ENCODE assay signal across 35 cellular contexts in the genomic region with DNA sequence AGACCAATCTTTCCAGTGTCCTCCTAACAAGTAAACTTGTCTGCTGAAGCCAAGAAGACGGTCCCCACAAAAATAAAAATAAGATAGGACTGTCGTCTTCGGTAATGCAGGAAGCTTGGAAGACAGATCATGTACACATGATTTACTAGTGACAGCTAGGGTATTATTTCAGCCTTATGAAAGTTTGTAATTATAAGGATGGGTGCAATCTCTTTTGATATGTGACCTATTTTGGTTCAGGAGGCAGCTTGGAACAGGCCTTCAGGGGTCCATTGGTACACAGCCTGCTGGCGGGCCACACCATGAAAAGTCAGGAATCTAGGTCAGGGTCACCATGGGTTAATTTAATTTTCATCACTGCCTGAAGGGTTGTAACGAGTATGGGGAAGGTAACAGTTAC. TPM values are rescaled to one million over a fixed set of nuclear protein-coding genes. Genes with fewer than 3 reads are reported as not detected.
"Had no signal": no experiment of that assay in that cellular context is flagged by ENCODE, and none has a peak within 500 bp of the region (broad histone marks: within the 10 kb centered on the region; RNA-seq: fewer than 3 reads in every experiment).

No MANE protein-coding gene starts in this region.

- DNase-seq: activated B cell treated with CpG ODN at 0.5 μM for 24 hours; activated CD4-positive, alpha-beta memory T cell treated with anti-CD3 and anti-CD28 coated beads, Interleukin-2, amount 10 ng/mL, durations not matched to agents 7 days and 5 days; activated CD4-positive, alpha-beta T cell treated with anti-CD3 and anti-CD28 coated beads for 48 hours; activated CD4-positive, alpha-beta T cell treated with anti-CD3 and anti-CD28 coated beads, Interleukin-2, amount 50 U/mL, for 4 hours; activated CD8-positive, alpha-beta memory T cell treated with anti-CD3 and anti-CD28 coated beads, Interleukin-2, amount 50 U/mL, for 48 hours; activated effector memory CD4-positive, alpha-beta T cell treated with anti-CD3 and anti-CD28 coated beads, Interleukin-2, amount 50 U/mL, for 16 hours; activated naive CD4-positive, alpha-beta T cell treated with anti-CD3 and anti-CD28 coated beads for 36 hours; activated naive CD8-positive, alpha-beta T cell treated with anti-CD3 and anti-CD28 coated beads, Interleukin-2, amount 10 ng/mL, durations not matched to agents 7 days and 5 days; activated T-cell treated with anti-CD3 and anti-CD28 coated beads for 4 hours; amniotic stem cell; anterior cingulate cortex; brain microvascular endothelial cell; colonic mucosa; effector CD8-positive, alpha-beta T cell; endodermal cell; foreskin keratinocyte; gastrocnemius medialis; glutamatergic neuron; heart left ventricle; SK-N-SH; T-helper 1 cell; T-helper 17 cell; T1000; WERI-Rb-1 had no signal

- H3K4me1 Mint-ChIP-seq: activated B cell treated with CpG ODN at 0.5 μM for 24 hours, endodermal cell, T-helper 17 cell had no signal

- ATAC-seq: esophagus mucosa, gastrocnemius medialis, heart left ventricle, T-helper 17 cell had no signal

- H3K4me3 Mint-ChIP-seq: activated B cell treated with CpG ODN at 0.5 μM for 24 hours; activated CD4-positive, alpha-beta memory T cell treated with anti-CD3 and anti-CD28 coated beads, Interleukin-2, amount 10 ng/mL, durations not matched to agents 7 days and 5 days; activated naive CD4-positive, alpha-beta T cell treated with anti-CD3 and anti-CD28 coated beads for 36 hours; activated naive CD8-positive, alpha-beta T cell treated with anti-CD3 and anti-CD28 coated beads, Interleukin-2, amount 10 ng/mL, durations not matched to agents 7 days and 5 days; activated T-helper 1 cell treated with anti-CD3 and anti-CD28 coated beads, Interleukin-12 subunit alpha, Interleukin-12 subunit beta, Interleukin-2, Interleukin-4 antibody, amounts not matched to agents 30 ng/mL and 10 ng/mL and 1 ng/mL, durations not matched to agents 14 hours and 24 hours and 36 hours; endodermal cell; T-helper 17 cell; T-helper 2 cell treated with Interferon-gamma antibody and Interleukin-4, amounts not matched to agents 5 μg/mL and 100 μg/mL, for 36 hours had no signal

- H3K9me3 Mint-ChIP-seq: activated B cell treated with CpG ODN at 0.5 μM for 24 hours; activated CD4-positive, alpha-beta memory T cell treated with anti-CD3 and anti-CD28 coated beads, Interleukin-2, amount 10 ng/mL, durations not matched to agents 7 days and 5 days; activated naive CD4-positive, alpha-beta T cell treated with anti-CD3 and anti-CD28 coated beads for 36 hours; activated naive CD8-positive, alpha-beta T cell treated with anti-CD3 and anti-CD28 coated beads, Interleukin-2, amount 10 ng/mL, durations not matched to agents 7 days and 5 days; activated T-helper 1 cell treated with anti-CD3 and anti-CD28 coated beads, Interleukin-12 subunit alpha, Interleukin-12 subunit beta, Interleukin-2, Interleukin-4 antibody, amounts not matched to agents 30 ng/mL and 10 ng/mL and 1 ng/mL, durations not matched to agents 14 hours and 24 hours and 36 hours; activated T-helper 2 cell treated with anti-CD3 and anti-CD28 coated beads, Interferon-gamma antibody, Interleukin-2, Interleukin-4, amounts not matched to agents 10 μg/mL and 5 μg/mL and 100 μg/mL, durations not matched to agents 14 hours and 24 hours and 36 hours; endodermal cell; T-helper 2 cell treated with Interferon-gamma antibody and Interleukin-4, amounts not matched to agents 5 μg/mL and 100 μg/mL, for 36 hours had no signal

- H3K27me3 ChIP-seq: brain microvascular endothelial cell, colonic mucosa, gastrocnemius medialis, heart left ventricle had no signal

- H3K27me3 Mint-ChIP-seq: activated B cell treated with CpG ODN at 0.5 μM for 24 hours; activated CD4-positive, alpha-beta memory T cell treated with anti-CD3 and anti-CD28 coated beads, Interleukin-2, amount 10 ng/mL, durations not matched to agents 7 days and 5 days; T-helper 17 cell had no signal

- H3K27ac Mint-ChIP-seq: activated B cell treated with CpG ODN at 0.5 μM for 24 hours; activated CD4-positive, alpha-beta memory T cell treated with anti-CD3 and anti-CD28 coated beads, Interleukin-2, amount 10 ng/mL, durations not matched to agents 7 days and 5 days; activated naive CD4-positive, alpha-beta T cell treated with anti-CD3 and anti-CD28 coated beads for 36 hours; activated naive CD8-positive, alpha-beta T cell treated with anti-CD3 and anti-CD28 coated beads, Interleukin-2, amount 10 ng/mL, durations not matched to agents 7 days and 5 days; activated T-helper 1 cell treated with anti-CD3 and anti-CD28 coated beads, Interleukin-12 subunit alpha, Interleukin-12 subunit beta, Interleukin-2, Interleukin-4 antibody, amounts not matched to agents 30 ng/mL and 10 ng/mL and 1 ng/mL, durations not matched to agents 14 hours and 24 hours and 36 hours; activated T-helper 2 cell treated with anti-CD3 and anti-CD28 coated beads, Interferon-gamma antibody, Interleukin-2, Interleukin-4, amounts not matched to agents 10 μg/mL and 5 μg/mL and 100 μg/mL, durations not matched to agents 14 hours and 24 hours and 36 hours; endodermal cell; T-helper 17 cell; T-helper 2 cell treated with Interferon-gamma antibody and Interleukin-4, amounts not matched to agents 5 μg/mL and 100 μg/mL, for 36 hours had no signal

- H3K4me1 ChIP-seq: colonic mucosa, foreskin keratinocyte, gastrocnemius medialis, heart left ventricle had no signal

- H3K36me3 ChIP-seq: brain microvascular endothelial cell, colonic mucosa, gastrocnemius medialis, heart left ventricle had no signal

- H3K27ac ChIP-seq: brain microvascular endothelial cell, colonic mucosa, foreskin keratinocyte, gastrocnemius medialis, heart left ventricle, WERI-Rb-1 had no signal

- H3K9me3 ChIP-seq: colonic mucosa, gastrocnemius medialis, heart left ventricle, SK-N-SH had no signal

- H3K4me3 ChIP-seq: colonic mucosa, gastrocnemius medialis, heart left ventricle had no signal

RNA-seq across cellular contexts. Expression of gene MEIKIN, which starts 13.7 kb away (rescaled TPM):
- total RNA-seq: activated B cell treated with CpG ODN at 0.5 μM for 24 hours; activated T-helper 1 cell treated with anti-CD3 and anti-CD28 coated beads, Interleukin-12 subunit alpha, Interleukin-12 subunit beta, Interleukin-2, Interleukin-4 antibody, amounts not matched to agents 30 ng/mL and 10 ng/mL and 1 ng/mL, durations not matched to agents 14 hours and 24 hours and 36 hours; activated T-helper 2 cell treated with anti-CD3 and anti-CD28 coated beads, Interferon-gamma antibody, Interleukin-2, Interleukin-4, amounts not matched to agents 10 μg/mL and 5 μg/mL and 100 μg/mL, durations not matched to agents 14 hours and 24 hours and 36 hours; astrocyte; bronchial epithelial cell; cardiac septum; chondrocyte; colonic mucosa; dermis microvascular lymphatic vessel endothelial cell; endodermal cell; epithelial cell of proximal tubule; esophagus mucosa; foreskin keratinocyte; gastrocnemius medialis had no signal
- polyA plus RNA-seq: adipose tissue, foreskin keratinocyte, SK-N-SH had no signal

RNA-seq across cellular contexts. Expression of gene ACSL6, which starts 52.3 kb away (rescaled TPM):
- total RNA-seq: chondrocyte had no signal
